ENCODE assay signal across 1 cellular context in the genomic region with DNA sequence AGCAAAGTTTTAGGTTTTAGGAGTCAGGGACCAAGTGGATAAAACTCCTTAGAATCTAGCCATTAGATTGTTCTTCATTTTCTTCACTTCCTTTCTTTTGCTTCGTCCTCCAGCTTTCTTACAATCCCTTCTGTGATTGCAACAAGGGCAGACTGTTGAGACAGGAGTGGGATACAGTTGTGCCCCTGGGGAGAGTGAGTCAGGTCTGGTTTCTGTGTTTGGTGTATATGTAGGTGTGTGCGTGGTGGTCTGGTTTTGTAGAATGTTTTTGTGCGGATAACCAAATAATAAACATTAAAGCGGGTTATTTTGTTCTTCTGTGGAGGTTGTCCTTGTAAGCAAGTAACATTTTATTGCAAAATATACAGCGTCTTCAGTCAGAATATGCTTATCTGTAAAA.
A peak's percentile ranks its signal among the peaks of the same experiment; 100 is the strongest.
TF ChIP-seq lines count a peak whose summit lies in the region.

No MANE protein-coding gene starts in this region.

TF ChIP-seq in HepG2, 621 proteins besides CTCF, POLR2A, EP300 and RAD21:
- TF ChIP-seq RBFOX2 (IDR thresholded peaks at IDR 0.05; ENCODE audit: low read depth, low read length), result peak; percentile 34; the same call in 1 of the 2 replicates
- TF ChIP-seq ZNF781 (CRISPR knock-in tag; IDR thresholded peaks at IDR 0.05; ENCODE audit: borderline replicate concordance, not compliant biosample characterization), result no peak
- TF ChIP-seq POLR2AphosphoS5 (IDR thresholded peaks at IDR 0.05; ENCODE audit: low read depth, low read length), result peak; percentile 44; the same call in 1 of the 2 replicates
- no peak for TF ChIP-seq ZSCAN20 (CRISPR knock-in tag; IDR thresholded peaks at IDR 0.05; ENCODE audit: borderline replicate concordance)
- TF ChIP-seq NFE2L2 (IDR thresholded peaks at IDR 0.05; ENCODE audit: low read length), result no peak
